8 cellular contexts compared by ENCODE assay signal in the genomic region with DNA sequence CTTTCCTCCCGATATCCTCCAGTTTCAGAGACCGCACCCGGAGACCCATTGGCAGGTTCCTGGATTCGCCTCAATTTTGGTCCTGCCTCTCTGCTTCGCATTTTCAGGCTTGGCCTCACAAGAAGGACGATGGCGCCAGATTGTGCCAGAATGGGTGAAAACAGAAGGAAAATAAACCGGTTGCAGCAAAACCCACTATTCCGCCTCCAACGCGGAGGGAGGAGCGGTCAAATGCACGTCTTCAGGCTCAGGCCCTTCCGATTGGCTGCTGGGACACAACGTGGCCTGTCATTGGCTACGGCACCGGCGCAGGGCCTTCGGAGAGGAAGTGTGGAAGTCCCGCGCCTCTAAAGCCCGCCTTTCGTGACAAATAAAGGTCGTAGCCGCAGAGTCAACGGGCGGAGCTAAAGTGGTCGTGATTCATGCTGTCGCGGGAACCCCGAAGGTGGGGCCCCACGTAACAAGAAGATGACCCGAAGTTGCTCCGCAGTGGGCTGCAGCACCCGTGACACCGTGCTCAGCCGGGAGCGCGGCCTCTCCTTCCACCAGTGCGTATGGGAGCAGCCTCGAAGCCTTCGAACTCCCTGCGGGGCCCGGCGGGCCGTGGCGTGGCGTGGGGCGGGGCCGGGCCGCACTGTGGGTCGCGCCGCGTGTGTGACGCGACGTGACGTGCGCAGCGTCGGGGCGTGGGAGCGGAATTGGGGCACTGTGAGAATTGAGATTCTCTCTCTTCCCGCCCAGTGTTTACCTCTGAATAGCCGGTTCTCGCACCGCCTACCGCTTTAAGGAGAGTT. TPM values are rescaled to one million over a fixed set of nuclear protein-coding genes. Genes with fewer than 3 reads are reported as not detected.
A peak's percentile ranks its signal among the peaks of the same experiment; 100 is the strongest.
DNase-seq lines count a peak whose midpoint lies in the region; ATAC-seq lines count a peak whose summit lies in the region.

A gene with protein sequence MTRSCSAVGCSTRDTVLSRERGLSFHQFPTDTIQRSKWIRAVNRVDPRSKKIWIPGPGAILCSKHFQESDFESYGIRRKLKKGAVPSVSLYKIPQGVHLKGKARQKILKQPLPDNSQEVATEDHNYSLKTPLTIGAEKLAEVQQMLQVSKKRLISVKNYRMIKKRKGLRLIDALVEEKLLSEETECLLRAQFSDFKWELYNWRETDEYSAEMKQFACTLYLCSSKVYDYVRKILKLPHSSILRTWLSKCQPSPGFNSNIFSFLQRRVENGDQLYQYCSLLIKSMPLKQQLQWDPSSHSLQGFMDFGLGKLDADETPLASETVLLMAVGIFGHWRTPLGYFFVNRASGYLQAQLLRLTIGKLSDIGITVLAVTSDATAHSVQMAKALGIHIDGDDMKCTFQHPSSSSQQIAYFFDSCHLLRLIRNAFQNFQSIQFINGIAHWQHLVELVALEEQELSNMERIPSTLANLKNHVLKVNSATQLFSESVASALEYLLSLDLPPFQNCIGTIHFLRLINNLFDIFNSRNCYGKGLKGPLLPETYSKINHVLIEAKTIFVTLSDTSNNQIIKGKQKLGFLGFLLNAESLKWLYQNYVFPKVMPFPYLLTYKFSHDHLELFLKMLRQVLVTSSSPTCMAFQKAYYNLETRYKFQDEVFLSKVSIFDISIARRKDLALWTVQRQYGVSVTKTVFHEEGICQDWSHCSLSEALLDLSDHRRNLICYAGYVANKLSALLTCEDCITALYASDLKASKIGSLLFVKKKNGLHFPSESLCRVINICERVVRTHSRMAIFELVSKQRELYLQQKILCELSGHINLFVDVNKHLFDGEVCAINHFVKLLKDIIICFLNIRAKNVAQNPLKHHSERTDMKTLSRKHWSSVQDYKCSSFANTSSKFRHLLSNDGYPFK (plus strand): TSS at position 401 of the 794 bp plus-strand sequence. CDS start 68 bp downstream, at position 469.

- peaks cover 9% of the 10 kb centered on the region in 2 donors for H3K4me1 Mint-ChIP-seq in effector memory CD8-positive, alpha-beta T cell (ENCODE audit: low read depth in 2 of 2)

- H3K4me3 Mint-ChIP-seq in effector memory CD8-positive, alpha-beta T cell: no peak within 1 kb of the TSS

- H3K27me3 Mint-ChIP-seq in effector memory CD8-positive, alpha-beta T cell: no peaks in the 10 kb centered on the region

- ATAC-seq in GM21360 (IDR thresholded peaks at IDR 0.05; ENCODE audit: unreplicated experiment): peak; percentile 89
- peak; percentile 83 for ATAC-seq in effector memory CD8-positive, alpha-beta T cell (replicated peaks)

- H3K27ac Mint-ChIP-seq in effector memory CD8-positive, alpha-beta T cell: no peak within 1 kb of the TSS

- no peaks in the 10 kb centered on the region for H3K9me3 Mint-ChIP-seq in effector memory CD8-positive, alpha-beta T cell

- peaks cover 19% of the 10 kb centered on the region for H3K36me3 Mint-ChIP-seq in effector memory CD8-positive, alpha-beta T cell (ENCODE audit: insufficient read depth)

- peak; percentile 99 for DNase-seq in COR-L47 (lab: John Stamatoyannopoulos, UW)
- peak; percentile 91 for DNase-seq in HS-5 (ENCODE audit: low read depth)
- DNase-seq in NK-92 (lab: John Stamatoyannopoulos, UW; ENCODE audit: unreplicated experiment): peak; percentile 91
- peak; percentile 97 for DNase-seq in activated CD8-positive, alpha-beta memory T cell treated with anti-CD3 and anti-CD28 coated beads for 24 hours
- DNase-seq in effector memory CD8-positive, alpha-beta T cell: peak; percentile 94 to 96 (median 95)
- peak; percentile 100 for DNase-seq in lung microvascular endothelial cell (ENCODE audit: low read depth in 2 of 2)
- peak; percentile 82 to 96 (median 96) for DNase-seq in stimulated activated CD4-positive, alpha-beta T cell treated with anti-CD3 and anti-CD28 coated beads, TNF-alpha, amount 100 ng/mL, for 4 hours (ENCODE audit: low read depth in 3 of 3)

RNA-seq across cellular contexts. Expression of the gene that starts here (rescaled TPM):
- total RNA-seq in lung microvascular endothelial cell: 4.8 and 5.8 TPM in 2 replicates

Comparison
In these comparisons a context has a peak if more than half of its experiments do, and no peak if none do; other contexts are left out.
1. Peak in every context shown above with its lines: DNase-seq and ATAC-seq.